ENCODE assay signal across 10 cellular contexts in genomic region chr18:23337599-23338444, GRCh38.
A peak's percentile ranks its signal among the peaks of the same experiment; 100 is the strongest.
DNase-seq lines count a peak whose midpoint lies in the region; ATAC-seq and TF ChIP-seq lines count a peak whose summit lies in the region.
"Had no signal": no experiment of that assay in that cellular context is flagged by ENCODE, and none has a peak within 500 bp of the region (broad histone marks: within the 10 kb centered on the region; RNA-seq: fewer than 3 reads in every experiment).

No MANE protein-coding gene starts in this region.

- peaks cover 12% of the 10 kb centered on the region for H3K4me1 Mint-ChIP-seq in stimulated activated naive CD8-positive, alpha-beta T cell treated with anti-CD3 and anti-CD28 coated beads, Interleukin-15, amount 100 ng/mL, for 72 hours

- no peak for DNase-seq in stimulated activated naive CD8-positive, alpha-beta T cell treated with anti-CD3 and anti-CD28 coated beads, Interleukin-15, Interleukin-2, amounts not matched to agents 100 U/mL and 50 U/mL, for 24 hours
- no peak for DNase-seq in stimulated activated naive CD8-positive, alpha-beta T cell treated with anti-CD3 and anti-CD28 coated beads, Interleukin-15, amount 100 ng/mL, for 72 hours
- DNase-seq in NCI-H69 (lab: John Stamatoyannopoulos, UW): peak; percentile 99
- DNase-seq in epithelial cell of proximal tubule (ENCODE audit: low read depth): no peak
- no peak for DNase-seq in amniotic stem cell (lab: John Stamatoyannopoulos, UW)
- no peak for DNase-seq in posterior cingulate gyrus
- DNase-seq in AG20443 (ENCODE audit: low spot score): no peak
- no peak for DNase-seq in T1000 (lab: John Stamatoyannopoulos, UW)
- DNase-seq: cerebellar nuclear complex, testis had no signal

- ATAC-seq in stimulated activated naive CD8-positive, alpha-beta T cell treated with anti-CD3 and anti-CD28 coated beads, Interleukin-15, Interleukin-2, amounts not matched to agents 100 U/mL and 50 U/mL, for 24 hours: peak; percentile 15
- no peak for ATAC-seq in stimulated activated naive CD8-positive, alpha-beta T cell treated with anti-CD3 and anti-CD28 coated beads, Interleukin-15, amount 100 ng/mL, for 72 hours

- no peaks in the 10 kb centered on the region for H3K9me3 Mint-ChIP-seq in stimulated activated naive CD8-positive, alpha-beta T cell treated with anti-CD3 and anti-CD28 coated beads, Interleukin-15, amount 100 ng/mL, for 72 hours

- no peak overlapping the region for H3K4me3 Mint-ChIP-seq in stimulated activated naive CD8-positive, alpha-beta T cell treated with anti-CD3 and anti-CD28 coated beads, Interleukin-15, amount 100 ng/mL, for 72 hours

- no peak overlapping the region for H3K27ac Mint-ChIP-seq in stimulated activated naive CD8-positive, alpha-beta T cell treated with anti-CD3 and anti-CD28 coated beads, Interleukin-15, amount 100 ng/mL, for 72 hours

- intact Hi-C loops in posterior cingulate gyrus (cut with DNase I): no loop called here

- no peak overlapping the region for H3K4me3 ChIP-seq in epithelial cell of proximal tubule (ENCODE audit: low read depth, low read length)
- H3K4me3 ChIP-seq: testis had no signal

- H3K27me3 Mint-ChIP-seq in stimulated activated naive CD8-positive, alpha-beta T cell treated with anti-CD3 and anti-CD28 coated beads, Interleukin-15, amount 100 ng/mL, for 72 hours: no peaks in the 10 kb centered on the region

- TF ChIP-seq CTCF in epithelial cell of proximal tubule (conservative IDR thresholded peaks at IDR 0.05; ENCODE audit: low read depth, low read length): peak; percentile 6
